Comparison of ENCODE assay signal across 8 cellular contexts in the genomic region with DNA sequence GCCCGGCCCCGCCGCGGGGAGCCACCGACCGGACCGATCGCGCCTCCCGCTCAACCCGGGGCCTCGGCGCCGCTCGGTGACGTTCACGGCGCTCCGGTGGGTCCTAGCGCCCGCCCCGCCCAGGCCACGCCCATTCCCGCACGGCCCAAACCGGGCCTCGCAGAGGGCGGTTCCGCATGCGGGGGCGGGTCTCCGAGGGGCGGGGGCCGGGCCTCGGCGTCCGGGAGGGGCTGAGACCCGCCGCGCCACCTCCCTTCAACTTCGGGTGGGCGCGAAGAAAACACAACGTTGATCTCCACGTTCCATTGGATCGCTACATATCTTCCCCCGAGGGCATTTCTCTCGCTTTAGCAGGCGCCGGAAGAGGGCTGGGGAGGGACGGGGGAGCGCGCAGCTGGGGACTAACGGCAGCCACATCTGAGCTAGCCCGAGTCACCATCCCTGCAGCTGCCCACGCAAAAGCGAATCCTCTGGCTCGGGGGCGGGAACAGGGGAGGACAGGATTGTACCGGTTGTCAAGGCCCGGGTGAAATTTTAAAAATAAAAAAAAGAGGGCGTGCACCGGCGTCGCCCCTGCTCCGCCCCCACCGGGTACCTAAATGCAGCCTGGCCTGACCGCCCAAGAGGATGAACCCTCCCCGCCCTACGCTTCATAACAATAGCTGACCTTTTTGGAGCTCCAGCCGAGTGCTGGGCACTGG. TPM values are rescaled to one million over a fixed set of nuclear protein-coding genes. Genes with fewer than 3 reads are reported as not detected.
DNase-seq lines count a peak whose midpoint lies in the region; ATAC-seq and TF ChIP-seq lines count a peak whose summit lies in the region.

A gene (minus strand): TSS at position 78 of the 701 bp plus-strand sequence. CDS start 547 bp downstream, outside the sequence.

- H3K4me3 ChIP-seq in fibroblast of villous mesenchyme (ENCODE audit: low read depth, low read length), result peak within 1 kb of the TSS; percentile 87

- no peaks in the 10 kb centered on the region for H3K36me3 Mint-ChIP-seq in neural crest cell (ENCODE audit: low read depth)

- TF ChIP-seq CTCF in fibroblast of villous mesenchyme (IDR thresholded peaks at IDR 0.05; ENCODE audit: insufficient read depth, low read depth, low read length) (no peak), neural crest cell (conservative IDR thresholded peaks at IDR 0.05) (no peak)

- no peaks in the 10 kb centered on the region for H3K9me3 Mint-ChIP-seq in neural crest cell
- no peaks in the 10 kb centered on the region for H3K9me3 Mint-ChIP-seq in stimulated activated naive CD8-positive, alpha-beta T cell treated with anti-CD3 and anti-CD28 coated beads, Interleukin-15, amount 100 ng/mL, for 72 hours

- peaks cover 10% of the 10 kb centered on the region for H3K4me1 Mint-ChIP-seq in neural crest cell
- H3K4me1 Mint-ChIP-seq in stimulated activated naive CD8-positive, alpha-beta T cell treated with anti-CD3 and anti-CD28 coated beads, Interleukin-15, amount 100 ng/mL, for 72 hours, result peaks cover 27% of the 10 kb centered on the region

- peak within 1 kb of the TSS; percentile 71 for H3K27ac Mint-ChIP-seq in neural crest cell (ENCODE audit: unreplicated experiment)
- peak within 1 kb of the TSS; percentile 82 for H3K27ac Mint-ChIP-seq in stimulated activated naive CD8-positive, alpha-beta T cell treated with anti-CD3 and anti-CD28 coated beads, Interleukin-15, amount 100 ng/mL, for 72 hours

- no peak for TF ChIP-seq EP300 in Ishikawa (IDR thresholded peaks at IDR 0.05; ENCODE audit: borderline replicate concordance)

- H3K27me3 Mint-ChIP-seq in neural crest cell (ENCODE audit: low read depth), result no peaks in the 10 kb centered on the region
- H3K27me3 Mint-ChIP-seq in stimulated activated naive CD8-positive, alpha-beta T cell treated with anti-CD3 and anti-CD28 coated beads, Interleukin-15, amount 100 ng/mL, for 72 hours, result peaks cover 4% of the 10 kb centered on the region

- no peak for TF ChIP-seq RAD21 in Ishikawa (IDR thresholded peaks at IDR 0.05; ENCODE audit: low read depth)

- ATAC-seq in GM21528 (IDR thresholded peaks at IDR 0.05; ENCODE audit: low FRiP score, unreplicated experiment), result peak; percentile 78
- ATAC-seq in stimulated activated naive CD8-positive, alpha-beta T cell treated with anti-CD3 and anti-CD28 coated beads, Interleukin-15, amount 100 ng/mL, for 72 hours, result peak; percentile 93

- DNase-seq in DMS53 (lab: John Stamatoyannopoulos, UW) (peak; percentile 88), SHP77 (lab: John Stamatoyannopoulos, UW) (peak; percentile 76 to 82), fibroblast of villous mesenchyme (ENCODE audit: low read depth) (peak; percentile 76), neural crest cell (ENCODE audit: low read depth, low spot score) (peak; percentile 67)
- peak; percentile 96 for DNase-seq in activated effector memory CD4-positive, alpha-beta T cell treated with anti-CD3 and anti-CD28 coated beads, Interleukin-2, amount 50 U/mL, for 16 hours
- DNase-seq in stimulated activated naive CD8-positive, alpha-beta T cell treated with anti-CD3 and anti-CD28 coated beads, Interleukin-15, amount 100 ng/mL, for 72 hours, result peak; percentile 91

- peak within 1 kb of the TSS; percentile 93 for H3K4me3 Mint-ChIP-seq in neural crest cell
- H3K4me3 Mint-ChIP-seq in stimulated activated naive CD8-positive, alpha-beta T cell treated with anti-CD3 and anti-CD28 coated beads, Interleukin-15, amount 100 ng/mL, for 72 hours, result peak within 1 kb of the TSS; percentile 95 to 96

TF ChIP-seq in Ishikawa, 13 proteins besides CTCF, POLR2A, EP300 and RAD21:
- TF ChIP-seq, protein P1, sequence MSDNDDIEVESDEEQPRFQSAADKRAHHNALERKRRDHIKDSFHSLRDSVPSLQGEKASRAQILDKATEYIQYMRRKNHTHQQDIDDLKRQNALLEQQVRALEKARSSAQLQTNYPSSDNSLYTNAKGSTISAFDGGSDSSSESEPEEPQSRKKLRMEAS (IDR thresholded peaks at IDR 0.05), result peak; percentile 30; the same call in 1 of the 2 replicates
- TF ChIP-seq CREB1 (IDR thresholded peaks at IDR 0.05; ENCODE audit: low read depth), result peak; percentile 83
- TF ChIP-seq EGR1 (IDR thresholded peaks at IDR 0.05), result peak; percentile 73
- TF ChIP-seq, protein P2, sequence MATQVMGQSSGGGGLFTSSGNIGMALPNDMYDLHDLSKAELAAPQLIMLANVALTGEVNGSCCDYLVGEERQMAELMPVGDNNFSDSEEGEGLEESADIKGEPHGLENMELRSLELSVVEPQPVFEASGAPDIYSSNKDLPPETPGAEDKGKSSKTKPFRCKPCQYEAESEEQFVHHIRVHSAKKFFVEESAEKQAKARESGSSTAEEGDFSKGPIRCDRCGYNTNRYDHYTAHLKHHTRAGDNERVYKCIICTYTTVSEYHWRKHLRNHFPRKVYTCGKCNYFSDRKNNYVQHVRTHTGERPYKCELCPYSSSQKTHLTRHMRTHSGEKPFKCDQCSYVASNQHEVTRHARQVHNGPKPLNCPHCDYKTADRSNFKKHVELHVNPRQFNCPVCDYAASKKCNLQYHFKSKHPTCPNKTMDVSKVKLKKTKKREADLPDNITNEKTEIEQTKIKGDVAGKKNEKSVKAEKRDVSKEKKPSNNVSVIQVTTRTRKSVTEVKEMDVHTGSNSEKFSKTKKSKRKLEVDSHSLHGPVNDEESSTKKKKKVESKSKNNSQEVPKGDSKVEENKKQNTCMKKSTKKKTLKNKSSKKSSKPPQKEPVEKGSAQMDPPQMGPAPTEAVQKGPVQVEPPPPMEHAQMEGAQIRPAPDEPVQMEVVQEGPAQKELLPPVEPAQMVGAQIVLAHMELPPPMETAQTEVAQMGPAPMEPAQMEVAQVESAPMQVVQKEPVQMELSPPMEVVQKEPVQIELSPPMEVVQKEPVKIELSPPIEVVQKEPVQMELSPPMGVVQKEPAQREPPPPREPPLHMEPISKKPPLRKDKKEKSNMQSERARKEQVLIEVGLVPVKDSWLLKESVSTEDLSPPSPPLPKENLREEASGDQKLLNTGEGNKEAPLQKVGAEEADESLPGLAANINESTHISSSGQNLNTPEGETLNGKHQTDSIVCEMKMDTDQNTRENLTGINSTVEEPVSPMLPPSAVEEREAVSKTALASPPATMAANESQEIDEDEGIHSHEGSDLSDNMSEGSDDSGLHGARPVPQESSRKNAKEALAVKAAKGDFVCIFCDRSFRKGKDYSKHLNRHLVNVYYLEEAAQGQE (IDR thresholded peaks at IDR 0.05; ENCODE audit: low read depth), result no peak
TF ChIP-seq in Ishikawa: peak in this region for 3.

RNA-seq across cellular contexts. Expression of the gene that starts here (rescaled TPM):
- total RNA-seq in fibroblast of villous mesenchyme (30.7 and 43.8 TPM in 2 replicates), neural crest cell (106 and 111 TPM in 2 replicates)

Comparison
In these comparisons a context has a peak if more than half of its experiments do, and no peak if none do; other contexts are left out.
1. Peak in every context shown above with its lines: DNase-seq, ATAC-seq and H3K4me3 ChIP-seq.